ENCODE assay signal across 8 cellular contexts in genomic region chr14:94485944-94486841, GRCh38. TPM values are rescaled to one million over a fixed set of nuclear protein-coding genes. Genes with fewer than 3 reads are reported as not detected.
DNase-seq lines count a peak whose midpoint lies in the region; ATAC-seq and TF ChIP-seq lines count a peak whose summit lies in the region.

No MANE protein-coding gene starts in this region.

- no peak for TF ChIP-seq EP300 in transverse colon (IDR thresholded peaks at IDR 0.05; ENCODE audit: low read depth)

- intact Hi-C loops in transverse colon (cut with DNase I; ENCODE audit: low total_unique reads), result loop anchor here (10.0 kb wide), 1 partner anchor 1661 kb away; no protein-coding TSS in a partner anchor

- H3K4me3 ChIP-seq in transverse colon, result no peak overlapping the region

- H3K4me1 ChIP-seq in transverse colon, result peaks cover 0 to 8% (median 3%) of the 10 kb centered on the region in 4 donors

- peaks cover 3% of the 10 kb centered on the region for H3K4me1 Mint-ChIP-seq in activated T-cell treated with anti-CD3 and anti-CD28 coated beads, Interleukin-2, amount 50 U/mL, for 4 hours (ENCODE audit: low read depth)
- H3K4me1 Mint-ChIP-seq in nephron progenitor cell, result peaks cover 56% of the 10 kb centered on the region

- in situ Hi-C loops in transverse colon (cut with MboI; ENCODE audit: low pct_ligation_motif_present in 1 of 4, low pct_unique_long_range_greater_than_20kb in 1 of 4, low sequenced_read_pairs in 3 of 4), result loop anchor here in 1 of 4 donors (10.0 kb wide), 1 partner anchor 131 kb away; no protein-coding TSS in a partner anchor

- H3K27me3 ChIP-seq in transverse colon, result peaks cover 14% of the 10 kb centered on the region

- H3K27me3 Mint-ChIP-seq in activated T-cell treated with anti-CD3 and anti-CD28 coated beads, Interleukin-2, amount 50 U/mL, for 4 hours (ENCODE audit: low read depth), result peaks cover 27% of the 10 kb centered on the region
- H3K27me3 Mint-ChIP-seq in nephron progenitor cell (ENCODE audit: low read depth, poor library complexity), result peaks cover 24% of the 10 kb centered on the region

- H3K36me3 ChIP-seq in transverse colon, result no peaks in the 10 kb centered on the region

- H3K9me3 Mint-ChIP-seq in activated T-cell treated with anti-CD3 and anti-CD28 coated beads, Interleukin-2, amount 50 U/mL, for 4 hours, result no peaks in the 10 kb centered on the region
- H3K9me3 Mint-ChIP-seq in nephron progenitor cell, result no peaks in the 10 kb centered on the region

- peak; percentile 100 for TF ChIP-seq CTCF in nephron progenitor cell (IDR thresholded peaks at IDR 0.05)
- TF ChIP-seq CTCF in transverse colon (IDR thresholded peaks at IDR 0.05), result peak; percentile 84 to 100 (median 99)

- H3K27ac ChIP-seq in transverse colon, result no peak overlapping the region

- H3K27ac Mint-ChIP-seq in nephron progenitor cell, result no peak overlapping the region

- WGBS in transverse colon (ENCODE audit: low coverage in 1 of 2), 2 donors, result 23% methylated on average over 22 of the region's 26 CpGs; no CpG with 5 or more reads in 1 of the 2 donors

- H3K9me3 ChIP-seq in transverse colon, result no peaks in the 10 kb centered on the region

- peak; percentile 91 for DNase-seq in D341Med (ENCODE audit: low spot score)
- peak; percentile 42 for DNase-seq in H4 (ENCODE audit: low spot score)
- peak; percentile 36 for DNase-seq in NCI-H748 treated with DMSO at 0.1 percent for 48 hours (lab: John Stamatoyannopoulos, UW)
- DNase-seq in activated T-cell treated with anti-CD3 and anti-CD28 coated beads, Interleukin-2, amount 50 U/mL, for 4 hours, result peak; percentile 16
- DNase-seq in fibroblast of the conjunctiva (ENCODE audit: low read depth), result peak; percentile 5
- peak; percentile 84 for DNase-seq in nephron progenitor cell
- peak; percentile 41 for DNase-seq in transverse colon

- no peak for TF ChIP-seq POLR2A in transverse colon (IDR thresholded peaks at IDR 0.05)

- H3K36me3 Mint-ChIP-seq in activated T-cell treated with anti-CD3 and anti-CD28 coated beads, Interleukin-2, amount 50 U/mL, for 4 hours (ENCODE audit: insufficient read depth), result no peaks in the 10 kb centered on the region
- H3K36me3 Mint-ChIP-seq in nephron progenitor cell (ENCODE audit: low read depth), result no peaks in the 10 kb centered on the region

- ATAC-seq in activated T-cell treated with anti-CD3 and anti-CD28 coated beads, Interleukin-2, amount 50 U/mL, for 4 hours, result peak; percentile 46 to 70
- no peak for ATAC-seq in HG03469 (IDR thresholded peaks at IDR 0.05; ENCODE audit: unreplicated experiment)

- no peak overlapping the region for H3K4me3 Mint-ChIP-seq in activated T-cell treated with anti-CD3 and anti-CD28 coated beads, Interleukin-2, amount 50 U/mL, for 4 hours
- peak overlapping the region; percentile 54 for H3K4me3 Mint-ChIP-seq in nephron progenitor cell

RNA-seq across cellular contexts. Expression of gene SERPINA9, which starts 10.2 kb away (rescaled TPM):
- not detected in 2 replicates for total RNA-seq in H4 (2014; rRNA removed; shearing (Covaris generic))
- total RNA-seq in activated T-cell treated with anti-CD3 and anti-CD28 coated beads, Interleukin-2, amount 50 U/mL, for 4 hours, result not detected
- not detected for total RNA-seq in transverse colon

RNA-seq across cellular contexts. Expression of gene SERPINA12, which starts 23.1 kb away (rescaled TPM):
- not detected in 2 replicates for total RNA-seq in H4 (2014; rRNA removed; shearing (Covaris generic))
- not detected for total RNA-seq in activated T-cell treated with anti-CD3 and anti-CD28 coated beads, Interleukin-2, amount 50 U/mL, for 4 hours
- not detected for total RNA-seq in transverse colon

RNA-seq across cellular contexts. Expression of gene SERPINA11, which starts 33.6 kb away (rescaled TPM):
- total RNA-seq in H4 (2014; rRNA removed; shearing (Covaris generic)), result not detected in 2 replicates
- not detected for total RNA-seq in activated T-cell treated with anti-CD3 and anti-CD28 coated beads, Interleukin-2, amount 50 U/mL, for 4 hours
- under 1 TPM in 1 of 4 donors, not detected in 3; 0.27 TPM for total RNA-seq in transverse colon

Comparison
In these comparisons a context has a peak if more than half of its experiments do, and no peak if none do; other contexts are left out.
1. DNase-seq: peak in every context shown above with its lines; median percentile 91 in D341Med; 84 in nephron progenitor cell; 42 in H4; 41 in transverse colon; 36 in NCI-H748 treated with DMSO at 0.1 percent for 48 hours; 16 in activated T-cell treated with anti-CD3 and anti-CD28 coated beads, Interleukin-2, amount 50 U/mL, for 4 hours; 5 in fibroblast of the conjunctiva.